Comparison of ENCODE assay signal across 8 cellular contexts in the genomic region with DNA sequence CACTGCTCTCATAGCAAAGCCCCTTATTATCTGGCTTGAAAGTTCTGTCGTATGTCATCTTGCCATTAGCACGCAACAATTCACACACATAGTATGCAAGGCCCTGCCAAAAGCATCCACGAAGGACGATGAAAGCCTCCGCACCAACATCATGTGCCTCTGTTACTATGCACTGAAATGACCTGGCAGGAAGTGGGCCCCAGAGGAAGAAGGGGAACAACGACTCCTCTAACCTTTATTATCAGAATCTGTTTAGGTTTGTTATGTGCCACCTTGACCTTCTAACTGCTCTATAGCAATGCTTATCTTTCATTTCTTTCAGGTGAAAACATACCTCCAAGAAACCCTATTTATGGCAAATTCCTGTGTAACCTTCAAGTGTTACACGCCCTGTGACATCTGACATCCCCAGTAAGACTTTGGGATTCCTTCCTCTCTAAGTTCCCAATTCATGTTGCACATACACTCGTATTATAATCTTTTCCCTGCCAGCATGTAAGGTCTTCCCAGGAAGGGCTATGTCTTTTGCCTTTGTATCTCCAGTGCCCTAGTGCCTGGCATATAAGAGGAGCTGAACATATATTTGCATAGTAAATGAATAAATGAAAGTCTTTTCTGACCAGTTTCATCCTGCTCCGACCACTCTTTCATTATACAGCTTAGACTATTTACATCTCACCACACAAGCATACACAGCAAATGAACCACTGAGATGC. TPM values are rescaled to one million over a fixed set of nuclear protein-coding genes. Genes with fewer than 3 reads are reported as not detected.
DNase-seq lines count a peak whose midpoint lies in the region; ATAC-seq and TF ChIP-seq lines count a peak whose summit lies in the region.

No MANE protein-coding gene starts in this region.

- peaks cover 2% of the 10 kb centered on the region for H3K9me3 Mint-ChIP-seq in CD8-positive, alpha-beta T cell
- no peaks in the 10 kb centered on the region for H3K9me3 Mint-ChIP-seq in activated CD8-positive, alpha-beta T cell treated with anti-CD3 and anti-CD28 coated beads for 36 hours

- peaks cover 43% of the 10 kb centered on the region for H3K4me1 ChIP-seq in CD8-positive, alpha-beta T cell (ENCODE audit: insufficient read depth, low read length)
- H3K4me1 ChIP-seq in lower lobe of right lung: peaks cover 8% of the 10 kb centered on the region

- CTCF ChIA-PET in CD8-positive, alpha-beta T cell (lab: Charles Lee): interaction anchor here (1.0 to 4.4 kb wide), 4 partner anchors 13 to 52 kb away, joined by 3 to 15 read pairs (median 4); no protein-coding TSS in a partner anchor
- CTCF ChIA-PET in activated CD8-positive, alpha-beta T cell treated with anti-CD3 and anti-CD28 coated beads for 36 hours (lab: Charles Lee): interaction anchor here (0.6 to 1.4 kb wide), 3 partner anchors 45 to 56 kb away, joined by 3 read pairs; no protein-coding TSS in a partner anchor

- no peak for TF ChIP-seq CTCF in CD8-positive, alpha-beta T cell (IDR thresholded peaks at IDR 0.05)
- TF ChIP-seq CTCF in activated CD8-positive, alpha-beta T cell treated with anti-CD3 and anti-CD28 coated beads for 36 hours (IDR thresholded peaks at IDR 0.05): no peak
- TF ChIP-seq CTCF in lower lobe of right lung (IDR thresholded peaks at IDR 0.05): no peak

- H3K9me3 ChIP-seq in CD8-positive, alpha-beta T cell (ENCODE audit: low read length): no peaks in the 10 kb centered on the region
- H3K9me3 ChIP-seq in lower lobe of right lung: no peaks in the 10 kb centered on the region

- peak overlapping the region; percentile 40 for H3K4me3 Mint-ChIP-seq in CD8-positive, alpha-beta T cell
- H3K4me3 Mint-ChIP-seq in activated CD8-positive, alpha-beta T cell treated with anti-CD3 and anti-CD28 coated beads for 36 hours: peak overlapping the region; percentile 51

- DNase-seq in CD8-positive, alpha-beta T cell: peak in 6 of 7 experiments; percentile 37 to 70 (median 49)
- DNase-seq in activated CD8-positive, alpha-beta T cell treated with anti-CD3 and anti-CD28 coated beads for 36 hours: peak; percentile 89
- no peak for DNase-seq in lower lobe of right lung
- DNase-seq in inferior parietal cortex (ENCODE audit: extremely low spot score): no peak
- DNase-seq in Right ventricle myocardium inferior (ENCODE audit: missing footprints): no peak
- DNase-seq in NCI-H146 (lab: John Stamatoyannopoulos, UW): no peak

- H3K27ac Mint-ChIP-seq in CD8-positive, alpha-beta T cell: peak overlapping the region; percentile 90
- H3K27ac Mint-ChIP-seq in activated CD8-positive, alpha-beta T cell treated with anti-CD3 and anti-CD28 coated beads for 36 hours: peak overlapping the region; percentile 96

- ATAC-seq in CD8-positive, alpha-beta T cell: peak; percentile 61
- ATAC-seq in GM19467 (IDR thresholded peaks at IDR 0.05; ENCODE audit: unreplicated experiment) (peak; percentile 92), HG03460 (IDR thresholded peaks at IDR 0.05; ENCODE audit: unreplicated experiment) (peak; percentile 89), lower lobe of right lung (peak; percentile 37 to 54), Right ventricle myocardium inferior (no peak)
- ATAC-seq in activated CD8-positive, alpha-beta T cell treated with anti-CD3 and anti-CD28 coated beads for 36 hours: peak; percentile 71

- no peaks in the 10 kb centered on the region for H3K36me3 Mint-ChIP-seq in CD8-positive, alpha-beta T cell
- H3K36me3 Mint-ChIP-seq in activated CD8-positive, alpha-beta T cell treated with anti-CD3 and anti-CD28 coated beads for 36 hours (ENCODE audit: low read depth): peaks cover 4% of the 10 kb centered on the region

- H3K36me3 ChIP-seq in CD8-positive, alpha-beta T cell (ENCODE audit: insufficient read depth, low read length): no peaks in the 10 kb centered on the region
- H3K36me3 ChIP-seq in lower lobe of right lung: no peaks in the 10 kb centered on the region

- H3K27ac ChIP-seq in CD8-positive, alpha-beta T cell (ENCODE audit: low read depth, low read length): peak overlapping the region; percentile 50
- no peak overlapping the region for H3K27ac ChIP-seq in lower lobe of right lung

- POLR2A ChIA-PET in CD8-positive, alpha-beta T cell (lab: Charles Lee): interaction anchor here (2.3 kb wide), 2 partner anchors 13 to 41 kb away, joined by 6 to 8 read pairs; a partner anchor contains a TSS
- POLR2A ChIA-PET in activated CD8-positive, alpha-beta T cell treated with anti-CD3 and anti-CD28 coated beads for 36 hours (lab: Charles Lee): interaction anchor here (0.9 to 8.3 kb wide), 7 partner anchors 8 to 41 kb away, joined by 3 to 64 read pairs (median 18); a partner anchor contains a TSS

- no peaks in the 10 kb centered on the region for H3K27me3 Mint-ChIP-seq in CD8-positive, alpha-beta T cell (ENCODE audit: low read depth)
- H3K27me3 Mint-ChIP-seq in activated CD8-positive, alpha-beta T cell treated with anti-CD3 and anti-CD28 coated beads for 36 hours: no peaks in the 10 kb centered on the region

- peak overlapping the region; percentile 16 for H3K4me3 ChIP-seq in CD8-positive, alpha-beta T cell (ENCODE audit: low read depth, low read length)
- no peak overlapping the region for H3K4me3 ChIP-seq in lower lobe of right lung

- intact Hi-C loops in CD8-positive, alpha-beta T cell (cut with DNase I, micrococcal nuclease): loop anchor here in 1 of 2 experiments (2.0 kb wide), 1 partner anchor 23 kb away; no protein-coding TSS in a partner anchor
- intact Hi-C loops in activated CD8-positive, alpha-beta T cell treated with anti-CD3 and anti-CD28 coated beads for 36 hours (cut with micrococcal nuclease): no loop called here
- intact Hi-C loops in lower lobe of right lung (cut with DNase I): loop anchor here (10.0 kb wide), 1 partner anchor 49 kb away; no protein-coding TSS in a partner anchor
- intact Hi-C loops in Right ventricle myocardium inferior (cut with DNase I): no loop called here

- H3K4me1 Mint-ChIP-seq in CD8-positive, alpha-beta T cell (ENCODE audit: low read depth): peaks cover 50% of the 10 kb centered on the region
- H3K4me1 Mint-ChIP-seq in activated CD8-positive, alpha-beta T cell treated with anti-CD3 and anti-CD28 coated beads for 36 hours (ENCODE audit: low read depth): peaks cover 56% of the 10 kb centered on the region

- H3K27me3 ChIP-seq in CD8-positive, alpha-beta T cell (ENCODE audit: insufficient read depth, low read length): no peaks in the 10 kb centered on the region
- no peaks in the 10 kb centered on the region for H3K27me3 ChIP-seq in lower lobe of right lung (ENCODE audit: low read depth)

RNA-seq across cellular contexts. Expression of a gene that starts 7.0 kb away (rescaled TPM):
- total RNA-seq in CD8-positive, alpha-beta T cell: 100 to 1,000 TPM; 229 to 249 TPM
- 100 to 1,000 TPM; 324 to 332 TPM for total RNA-seq in activated CD8-positive, alpha-beta T cell treated with anti-CD3 and anti-CD28 coated beads for 36 hours
- total RNA-seq in lower lobe of right lung: 108 TPM
- 533 TPM for total RNA-seq in Right ventricle myocardium inferior

RNA-seq across cellular contexts. Expression of a gene that starts 41.1 kb away (rescaled TPM):
- total RNA-seq in CD8-positive, alpha-beta T cell: 100 to 1,000 TPM; 167 to 177 TPM
- 10 to 100 TPM; 62.5 to 68.4 TPM for total RNA-seq in activated CD8-positive, alpha-beta T cell treated with anti-CD3 and anti-CD28 coated beads for 36 hours
- total RNA-seq in lower lobe of right lung (77.7 TPM), Right ventricle myocardium inferior (44.1 TPM)

Comparison
In these comparisons a context has a peak if more than half of its experiments do, and no peak if none do; other contexts are left out.
1. DNase-seq: peak in CD8-positive, alpha-beta T cell (6 of 7) and activated CD8-positive, alpha-beta T cell treated with anti-CD3 and anti-CD28 coated beads for 36 hours (single experiment); none in lower lobe of right lung (single experiment), inferior parietal cortex (single experiment), Right ventricle myocardium inferior (single experiment) and NCI-H146 (single experiment).